In genomic region chr19:30742539-30742938, GRCh38 we compare ENCODE assay signal across 24 cellular contexts.
"Had no signal": no experiment of that assay in that cellular context is flagged by ENCODE, and none has a peak within 500 bp of the region (broad histone marks: within the 10 kb centered on the region; RNA-seq: fewer than 3 reads in every experiment).

No MANE protein-coding gene starts in this region.

- H3K27ac Mint-ChIP-seq: activated CD8-positive, alpha-beta T cell treated with anti-CD3 and anti-CD28 coated beads for 36 hours; activated naive CD4-positive, alpha-beta T cell treated with anti-CD3 and anti-CD28 coated beads, Interleukin-2, amount 10 ng/mL, durations not matched to agents 7 days and 5 days; activated naive CD8-positive, alpha-beta T cell treated with anti-CD3 and anti-CD28 coated beads for 36 hours; activated T-cell treated with anti-CD3 and anti-CD28 coated beads, Interleukin-2, amount 50 U/mL, for 72 hours; activated T-helper 2 cell treated with anti-CD3 and anti-CD28 coated beads, Interferon-gamma antibody, Interleukin-2, Interleukin-4, amounts not matched to agents 10 μg/mL and 5 μg/mL and 100 μg/mL, durations not matched to agents 14 hours and 24 hours and 36 hours; T-helper 2 cell treated with Interferon-gamma antibody and Interleukin-4, amounts not matched to agents 5 μg/mL and 100 μg/mL, for 36 hours had no signal

- H3K36me3 ChIP-seq: brain microvascular endothelial cell, cardiac muscle cell had no signal

- H3K4me3 ChIP-seq: cardiac muscle cell, K562, SK-N-MC had no signal

- DNase-seq: activated CD4-positive, alpha-beta T cell treated with anti-CD3 and anti-CD28 coated beads for 4 hours; activated CD8-positive, alpha-beta memory T cell treated with anti-CD3 and anti-CD28 coated beads, Interleukin-2, amount 50 U/mL, for 4 hours; activated CD8-positive, alpha-beta T cell treated with anti-CD3 and anti-CD28 coated beads for 36 hours; activated gamma-delta T cell treated with Interleukin-2 at 50 U/mL for 16 hours; activated naive CD4-positive, alpha-beta T cell treated with anti-CD3 and anti-CD28 coated beads, Interleukin-2, amount 10 ng/mL, durations not matched to agents 7 days and 5 days; activated naive CD8-positive, alpha-beta T cell treated with anti-CD3 and anti-CD28 coated beads for 36 hours; activated T-cell treated with anti-CD3 and anti-CD28 coated beads, Interleukin-2, amount 50 U/mL, for 72 hours; brain microvascular endothelial cell; Karpas-422; MM.1S; NCI-H1105; NCI-H1436; NCI-H1694 treated with DMSO at 0.1 percent for 48 hours; NCI-H2029 treated with DMSO at 0.1 percent for 48 hours; NCI-H510A treated with DMSO at 0.1 percent for 48 hours; NCI-H69; PC-3; SW 1271 had no signal

- H3K27me3 Mint-ChIP-seq: activated naive CD4-positive, alpha-beta T cell treated with anti-CD3 and anti-CD28 coated beads, Interleukin-2, amount 10 ng/mL, durations not matched to agents 7 days and 5 days had no signal

- H3K27me3 ChIP-seq: brain microvascular endothelial cell, cardiac muscle cell had no signal

- H3K4me3 Mint-ChIP-seq: activated CD8-positive, alpha-beta T cell treated with anti-CD3 and anti-CD28 coated beads for 36 hours; activated naive CD4-positive, alpha-beta T cell treated with anti-CD3 and anti-CD28 coated beads, Interleukin-2, amount 10 ng/mL, durations not matched to agents 7 days and 5 days; activated naive CD8-positive, alpha-beta T cell treated with anti-CD3 and anti-CD28 coated beads for 36 hours; activated T-cell treated with anti-CD3 and anti-CD28 coated beads, Interleukin-2, amount 50 U/mL, for 72 hours; T-helper 2 cell treated with Interferon-gamma antibody and Interleukin-4, amounts not matched to agents 5 μg/mL and 100 μg/mL, for 36 hours had no signal

- ATAC-seq: activated CD4-positive, CD25-positive, alpha-beta regulatory T cell treated with anti-CD3 and anti-CD28 coated beads, Interleukin-2, amount 50 U/mL, for 24 hours; activated CD8-positive, alpha-beta T cell treated with anti-CD3 and anti-CD28 coated beads for 36 hours; activated T-cell treated with anti-CD3 and anti-CD28 coated beads, Interleukin-2, amount 50 U/mL, for 72 hours; K562; PC-3 had no signal

- H3K4me1 Mint-ChIP-seq: activated naive CD4-positive, alpha-beta T cell treated with anti-CD3 and anti-CD28 coated beads, Interleukin-2, amount 10 ng/mL, durations not matched to agents 7 days and 5 days; activated naive CD8-positive, alpha-beta T cell treated with anti-CD3 and anti-CD28 coated beads for 36 hours had no signal

- H3K27ac ChIP-seq: brain microvascular endothelial cell, cardiac muscle cell, SK-N-MC had no signal

- H3K36me3 Mint-ChIP-seq: activated naive CD4-positive, alpha-beta T cell treated with anti-CD3 and anti-CD28 coated beads, Interleukin-2, amount 10 ng/mL, durations not matched to agents 7 days and 5 days; activated naive CD8-positive, alpha-beta T cell treated with anti-CD3 and anti-CD28 coated beads for 36 hours had no signal

- H3K9me3 Mint-ChIP-seq: activated CD8-positive, alpha-beta T cell treated with anti-CD3 and anti-CD28 coated beads for 36 hours; activated naive CD4-positive, alpha-beta T cell treated with anti-CD3 and anti-CD28 coated beads, Interleukin-2, amount 10 ng/mL, durations not matched to agents 7 days and 5 days; activated naive CD8-positive, alpha-beta T cell treated with anti-CD3 and anti-CD28 coated beads for 36 hours; activated T-cell treated with anti-CD3 and anti-CD28 coated beads, Interleukin-2, amount 50 U/mL, for 72 hours; activated T-helper 2 cell treated with anti-CD3 and anti-CD28 coated beads, Interferon-gamma antibody, Interleukin-2, Interleukin-4, amounts not matched to agents 10 μg/mL and 5 μg/mL and 100 μg/mL, durations not matched to agents 14 hours and 24 hours and 36 hours; T-helper 2 cell treated with Interferon-gamma antibody and Interleukin-4, amounts not matched to agents 5 μg/mL and 100 μg/mL, for 36 hours had no signal
